Comparison of ENCODE assay signal across 21 cellular contexts in the genomic region with DNA sequence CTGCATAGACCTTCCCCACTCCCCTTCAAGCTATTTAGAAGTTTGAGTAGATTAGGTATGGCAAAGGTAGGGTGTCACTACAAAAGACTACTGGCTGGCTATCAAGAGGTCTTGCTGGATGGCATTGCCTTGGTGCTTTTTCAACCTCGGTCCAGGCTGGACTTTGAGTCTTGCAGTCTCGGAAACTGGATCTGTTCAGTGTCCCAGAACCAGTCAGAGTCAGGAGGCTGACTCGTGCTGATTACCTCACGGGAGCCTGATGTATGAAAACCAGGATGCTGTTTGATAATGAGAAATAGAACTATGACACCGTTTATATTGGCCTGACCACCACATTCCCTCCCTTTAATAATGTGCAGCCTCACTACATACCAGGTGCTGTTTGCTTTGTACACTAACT. TPM values are rescaled to one million over a fixed set of nuclear protein-coding genes. Genes with fewer than 3 reads are reported as not detected.
DNase-seq lines count a peak whose midpoint lies in the region; ATAC-seq lines count a peak whose summit lies in the region.
"Had no signal": no experiment of that assay in that cellular context is flagged by ENCODE, and none has a peak within 500 bp of the region (broad histone marks: within the 10 kb centered on the region; RNA-seq: fewer than 3 reads in every experiment).

No MANE protein-coding gene starts in this region.

- in situ Hi-C loops in SK-MEL-5 (cut with HindIII; ENCODE audit: low pct_unique_long_range_greater_than_20kb, low sequenced_read_pairs): no loop called here

- no peak for ATAC-seq in GM19023 (IDR thresholded peaks at IDR 0.05; ENCODE audit: unreplicated experiment)
- no peak for ATAC-seq in activated T-helper 17 cell treated with anti-CD3 and anti-CD28 coated beads, Interleukin-2, amount 50 U/mL, for 72 hours (replicated peaks)
- ATAC-seq: GM12878, Panc1, Right ventricle myocardium inferior had no signal

- H3K36me3 Mint-ChIP-seq in activated T-helper 17 cell treated with anti-CD3 and anti-CD28 coated beads, Interleukin-2, amount 50 U/mL, for 72 hours (ENCODE audit: low read depth): no peaks in the 10 kb centered on the region

- DNase-seq in ELR (ENCODE audit: low read depth) (peak; percentile 19), SK-MEL-5 (ENCODE audit: low read depth, low spot score) (peak; percentile 2), iris pigment epithelial cell (ENCODE audit: low read depth) (peak; percentile 2), renal cortical epithelial cell (ENCODE audit: low read depth) (peak; percentile 42), GOT3 (lab: John Stamatoyannopoulos, UW) (no peak), NK-92 (lab: John Stamatoyannopoulos, UW; ENCODE audit: unreplicated experiment) (no peak)
- DNase-seq: DMS 273 treated with DMSO at 0.1 percent for 48 hours, KG1, NCI-H1048, NCI-H1436, NCI-H2029, NCI-H2171, NCI-H526 had no signal

- peaks cover 5% of the 10 kb centered on the region for H3K4me1 Mint-ChIP-seq in activated T-helper 17 cell treated with anti-CD3 and anti-CD28 coated beads, Interleukin-2, amount 50 U/mL, for 72 hours
- H3K4me1 Mint-ChIP-seq: B cell had no signal

- H3K9me3 Mint-ChIP-seq in activated T-helper 17 cell treated with anti-CD3 and anti-CD28 coated beads, Interleukin-2, amount 50 U/mL, for 72 hours: no peaks in the 10 kb centered on the region

- no peak overlapping the region for H3K27ac Mint-ChIP-seq in activated T-helper 17 cell treated with anti-CD3 and anti-CD28 coated beads, Interleukin-2, amount 50 U/mL, for 72 hours
- H3K27ac Mint-ChIP-seq: B cell had no signal

- no peaks in the 10 kb centered on the region for H3K27me3 Mint-ChIP-seq in activated T-helper 17 cell treated with anti-CD3 and anti-CD28 coated beads, Interleukin-2, amount 50 U/mL, for 72 hours

- H3K4me3 Mint-ChIP-seq in activated T-helper 17 cell treated with anti-CD3 and anti-CD28 coated beads, Interleukin-2, amount 50 U/mL, for 72 hours: no peak overlapping the region
- H3K4me3 Mint-ChIP-seq: B cell had no signal

RNA-seq across cellular contexts. Expression of gene PHKA1, which starts 2.7 kb away (rescaled TPM):
- total RNA-seq in SK-MEL-5 (2014; rRNA removed; shearing (Covaris generic)): 4.0 and 4.1 TPM in 2 replicates
- polyA plus RNA-seq in SK-MEL-5 (2015; cell fraction: cytosol; rRNA removed): 4.9 and 6.9 TPM in 2 replicates
- polyA plus RNA-seq in SK-MEL-5 (2015; cell fraction: nucleus; rRNA removed): 13.9 and 14.6 TPM in 2 replicates
- total RNA-seq in renal cortical epithelial cell: 4.0 and 8.0 TPM in 2 replicates
- total RNA-seq in activated T-helper 17 cell treated with anti-CD3 and anti-CD28 coated beads, Interleukin-2, amount 50 U/mL, for 72 hours: 1 to 10 TPM; 4.2 to 9.9 TPM

RNA-seq across cellular contexts. Expression of gene DMRTC1B, which starts 59.9 kb away (rescaled TPM):
- total RNA-seq in SK-MEL-5 (2014; rRNA removed; shearing (Covaris generic)): not detected in 2 replicates
- polyA plus RNA-seq in SK-MEL-5 (2015; cell fraction: cytosol; rRNA removed): not detected in 2 replicates
- polyA plus RNA-seq in SK-MEL-5 (2015; cell fraction: nucleus; rRNA removed): not detected in 2 replicates
- total RNA-seq in renal cortical epithelial cell: 0.20 TPM in 1 of 2 replicates, not detected in the other
- under 1 TPM in 1 of 2 donors, not detected in 1; 0.37 TPM for total RNA-seq in activated T-helper 17 cell treated with anti-CD3 and anti-CD28 coated beads, Interleukin-2, amount 50 U/mL, for 72 hours
- total RNA-seq: A172, GM12878, H1, Right ventricle myocardium inferior had no signal
- polyA plus RNA-seq: H1 had no signal

Comparison
In these comparisons a context has a peak if more than half of its experiments do, and no peak if none do; other contexts are left out.
1. DNase-seq: peak in ELR (single experiment), SK-MEL-5 (single experiment), iris pigment epithelial cell (single experiment) and renal cortical epithelial cell (single experiment); none in GOT3 (single experiment) and NK-92 (single experiment).